29 cellular contexts compared by ENCODE assay signal in the genomic region with DNA sequence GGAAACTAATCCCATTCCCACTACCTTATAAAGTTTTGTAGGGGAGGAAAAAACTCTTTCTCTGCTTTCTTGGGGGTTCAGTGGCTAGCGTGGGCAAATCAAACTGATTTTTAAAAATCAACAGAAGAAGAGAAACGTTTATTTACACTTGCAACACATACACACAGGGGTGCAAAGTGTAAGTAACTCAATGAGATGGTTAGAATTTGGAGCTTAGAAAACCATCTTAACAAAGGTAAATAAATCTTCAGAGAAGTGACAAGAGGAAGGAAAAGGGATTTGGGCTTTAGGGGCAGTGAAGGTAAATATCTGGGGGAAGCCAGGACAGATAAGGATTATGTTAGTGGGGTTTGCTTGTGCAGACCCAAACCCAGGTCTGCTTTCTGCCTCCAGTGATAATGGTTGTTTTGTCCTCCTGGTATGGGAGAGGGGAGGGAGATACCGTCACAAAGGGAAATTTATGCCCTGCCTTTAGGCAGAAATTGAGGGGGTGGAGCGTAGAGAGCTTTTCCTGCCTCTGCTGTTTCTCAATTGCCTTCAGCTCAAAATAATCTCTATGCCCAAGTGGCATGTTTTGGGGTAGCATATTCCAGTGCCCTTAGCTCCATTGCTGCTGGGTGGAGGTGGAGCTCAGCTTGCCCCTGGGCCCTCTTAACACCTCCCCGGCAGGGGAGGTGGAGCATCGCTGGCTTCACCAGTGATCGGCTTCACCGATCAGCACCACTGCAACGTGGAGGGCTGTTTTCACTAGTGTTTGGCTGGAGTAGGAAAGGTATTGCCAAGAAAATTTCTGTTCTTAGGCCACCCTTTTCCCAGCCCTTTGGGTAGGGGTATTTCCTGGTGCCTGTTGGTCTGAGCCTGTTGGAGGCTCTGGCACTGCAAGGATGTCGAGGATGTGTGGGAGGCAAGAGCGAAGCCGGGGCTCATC.
"Had no signal": no experiment of that assay in that cellular context is flagged by ENCODE, and none has a peak within 500 bp of the region (broad histone marks: within the 10 kb centered on the region; RNA-seq: fewer than 3 reads in every experiment).

No MANE protein-coding gene starts in this region.

- ATAC-seq: effector memory CD8-positive, alpha-beta T cell; esophagus mucosa; foreskin keratinocyte; heart right ventricle; pancreas; psoas muscle; stimulated activated memory B cell treated with anti-CD40 and anti-IgM and Interleukin-4, amounts not matched to agents 10 μg/mL and 1 μg/mL and 100 μg/mL, for 72 hours; stimulated activated naive CD8-positive, alpha-beta T cell treated with anti-CD3 and anti-CD28 coated beads, Interleukin-15, amount 100 ng/mL, for 72 hours had no signal

- H3K4me2 ChIP-seq: smooth muscle cell had no signal

- H3K9me3 ChIP-seq: pancreas, psoas muscle, upper lobe of left lung, vagina had no signal

- H3K4me1 ChIP-seq: foreskin keratinocyte, heart right ventricle, pancreas, psoas muscle, vagina had no signal

- H3K36me3 ChIP-seq: brain microvascular endothelial cell, heart right ventricle, pancreas, upper lobe of left lung, vagina had no signal

- H3K27ac ChIP-seq: brain microvascular endothelial cell, coronary artery, foreskin keratinocyte, heart right ventricle, pancreas, psoas muscle, upper lobe of left lung, vagina had no signal

- H3K27me3 ChIP-seq: foreskin keratinocyte, pancreas, upper lobe of left lung, vagina had no signal

- DNase-seq: activated CD4-positive, alpha-beta memory T cell treated with anti-CD3 and anti-CD28 coated beads, Interleukin-2, amount 10 ng/mL, durations not matched to agents 7 days and 5 days; activated CD4-positive, alpha-beta T cell treated with anti-CD3 and anti-CD28 coated beads, Interleukin-2, amount 10 ng/mL, durations not matched to agents 24 days and 14 days; activated CD4-positive, CD25-positive, alpha-beta regulatory T cell treated with anti-CD3 and anti-CD28 coated beads, Interleukin-2, amount 50 U/mL, for 72 hours; activated CD8-positive, alpha-beta memory T cell treated with anti-CD3 and anti-CD28 coated beads, Interleukin-2, amount 50 U/mL, for 48 hours; activated gamma-delta T cell; activated naive CD4-positive, alpha-beta T cell treated with anti-CD3 and anti-CD28 coated beads, Interleukin-2, amount 10 ng/mL, durations not matched to agents 7 days and 5 days; activated naive CD8-positive, alpha-beta T cell treated with anti-CD3 and anti-CD28 coated beads, Interleukin-2, amount 10 ng/mL, durations not matched to agents 7 days and 5 days; activated T-cell treated with anti-CD3 and anti-CD28 coated beads, Interleukin-2, amount 50 U/mL, for 24 hours; brain microvascular endothelial cell; effector memory CD8-positive, alpha-beta T cell; foreskin keratinocyte; heart right ventricle; mesendoderm; nephron progenitor cell; pancreas; psoas muscle; stimulated activated CD4-positive, alpha-beta T cell treated with anti-CD3 and anti-CD28 coated beads, Interleukin-1b, Interleukin-23, amount 100 ng/mL, for 48 hours; stimulated activated CD4-positive, alpha-beta T cell treated with anti-CD3 and anti-CD28 coated beads, Interleukin-4, amount 100 ng/mL, for 4 hours; stimulated activated CD8-positive, alpha-beta memory T cell treated with anti-CD3 and anti-CD28 coated beads, Interleukin-4, amount 100 ng/mL, for 48 hours; stimulated activated naive CD8-positive, alpha-beta T cell treated with anti-CD3 and anti-CD28 coated beads, Interleukin-15, amount 100 ng/mL, for 72 hours; substantia nigra; T-helper 9 cell had no signal

- H3K4me3 ChIP-seq: coronary artery, heart right ventricle, lung, pancreas, psoas muscle, smooth muscle cell, upper lobe of left lung, vagina had no signal
